In genomic region chr2:174120346-174120745, GRCh38 we compare ENCODE assay signal across 1 cellular context.
TF ChIP-seq lines count a peak whose summit lies in the region.

No MANE protein-coding gene starts in this region.

TF ChIP-seq in K562, 482 proteins besides CTCF, POLR2A, EP300 and RAD21 (continued from another document):
- TF ChIP-seq ZNF740 (CRISPR knock-in tag; IDR thresholded peaks at IDR 0.05) (no peak), ZNF740 (tag; IDR thresholded peaks at IDR 0.05) (no peak), REST (CRISPR knock-in tag; IDR thresholded peaks at IDR 0.05; ENCODE audit: low read depth) (no peak), FOSL1 (tag; conservative IDR thresholded peaks at IDR 0.05) (peak; percentile 95), PHB (CRISPR knock-in tag; IDR thresholded peaks at IDR 0.05) (no peak), NR2C2 (CRISPR knock-in tag; IDR thresholded peaks at IDR 0.05) (no peak), NR2C2 (tag; IDR thresholded peaks at IDR 0.05) (no peak), ERF (CRISPR knock-in tag; IDR thresholded peaks at IDR 0.05) (no peak), HIVEP1 (CRISPR knock-in tag; IDR thresholded peaks at IDR 0.05) (no peak), BRCA1 (IDR thresholded peaks at IDR 0.05) (no peak), BRCA1 (CRISPR knock-in tag; IDR thresholded peaks at IDR 0.05) (no peak), KDM2B (CRISPR knock-in tag; IDR thresholded peaks at IDR 0.05) (no peak), TBL1XR1 (IDR thresholded peaks at IDR 0.05; ENCODE audit: low read length in 2 of 2) (no peak), PBX2 (CRISPR knock-in tag; IDR thresholded peaks at IDR 0.05; ENCODE audit: low read depth) (no peak), PBX2 (tag; conservative IDR thresholded peaks at IDR 0.05; ENCODE audit: low read depth) (peak; percentile 78), TRIM25 (IDR thresholded peaks at IDR 0.05; ENCODE audit: borderline replicate concordance) (no peak), ZNF699 (CRISPR knock-in tag; IDR thresholded peaks at IDR 0.05; ENCODE audit: insufficient replicate concordance) (no peak), ZNF584 (CRISPR knock-in tag; IDR thresholded peaks at IDR 0.05; ENCODE audit: low read depth) (no peak), JUN (IDR thresholded peaks at IDR 0.05; ENCODE audit: borderline replicate concordance, low read depth, low read length) (peak; percentile 55; the same call in 1 of the 2 replicates), JUN (CRISPR knock-in tag; IDR thresholded peaks at IDR 0.05; ENCODE audit: borderline replicate concordance) (no peak), ETV6 (IDR thresholded peaks at IDR 0.05; ENCODE audit: borderline replicate concordance in 1 of 2, low read depth in 2 of 2, low read length in 1 of 2) (no peak), ETV6 (CRISPR knock-in tag; IDR thresholded peaks at IDR 0.05; ENCODE audit: borderline replicate concordance) (no peak), ZFX (CRISPR knock-in tag; IDR thresholded peaks at IDR 0.05) (no peak)
TF ChIP-seq in K562: peak in this region for 7.
